In genomic region chr5:1142886-1143669, GRCh38 we compare ENCODE assay signal across 14 cellular contexts. TPM values are rescaled to one million over a fixed set of nuclear protein-coding genes. Genes with fewer than 3 reads are reported as not detected.
A peak's percentile ranks its signal among the peaks of the same experiment; 100 is the strongest.
DNase-seq lines count a peak whose midpoint lies in the region; TF ChIP-seq lines count a peak whose summit lies in the region.
"Had no signal": no experiment of that assay in that cellular context is flagged by ENCODE, and none has a peak within 500 bp of the region (broad histone marks: within the 10 kb centered on the region; RNA-seq: fewer than 3 reads in every experiment).

No MANE protein-coding gene starts in this region.

- H3K56ac ChIP-seq in mesendoderm (ENCODE audit: low read length) = peak overlapping the region; percentile 5

- no peak overlapping the region for H3K9ac ChIP-seq in mesendoderm (ENCODE audit: low read length)

- CTCF ChIA-PET in HEK293 (lab: Yijun Ruan, JAX) = interaction anchor here (1.3 kb wide), 1 partner anchor 219 kb away, joined by 4 read pairs; no protein-coding TSS in a partner anchor
- CTCF ChIA-PET in RWPE1 (lab: Yijun Ruan, JAX) = interaction anchor here (0.6 to 1.1 kb wide), 2 partner anchors 25 to 182 kb away, joined by 3 read pairs; no protein-coding TSS in a partner anchor

- no peaks in the 10 kb centered on the region for H3K27me3 ChIP-seq in mesendoderm (ENCODE audit: insufficient read depth, low read length, poor library complexity)
- no peaks in the 10 kb centered on the region for H3K27me3 ChIP-seq in testis
- H3K27me3 ChIP-seq: BE2C had no signal

- no peak overlapping the region for H3K18ac ChIP-seq in mesendoderm (ENCODE audit: low read length)

- WGBS in mesendoderm (ENCODE audit: extremely low coverage, insufficient coverage, low lambda C conversion rate) = no CpG with 5 or more reads among the region's 34 CpGs
- WGBS in testis, 2 donors = 73 to 91% methylated on average over 22 to 34 of the region's 34 CpGs

- intact Hi-C loops in testis (cut with DNase I; ENCODE audit: low total_unique reads) = no loop called here

- H3K79me1 ChIP-seq in mesendoderm (ENCODE audit: low read length) = no peaks in the 10 kb centered on the region

- no peaks in the 10 kb centered on the region for H3K36me3 Mint-ChIP-seq in progenitor cell of endocrine pancreas (ENCODE audit: insufficient read depth)
- H3K36me3 Mint-ChIP-seq: CD14-positive monocyte; CD8-positive, alpha-beta T cell had no signal

- no peak overlapping the region for H3K4ac ChIP-seq in mesendoderm (ENCODE audit: low read depth, low read length)

- no peaks in the 10 kb centered on the region for H3K79me2 ChIP-seq in mesendoderm (ENCODE audit: control insufficient read depth, insufficient read depth, low read length)

- peak overlapping the region; percentile 69 for H2AK5ac ChIP-seq in mesendoderm (ENCODE audit: low read length)

- H3K9me3 Mint-ChIP-seq in progenitor cell of endocrine pancreas (ENCODE audit: low read depth) = no peaks in the 10 kb centered on the region
- H3K9me3 Mint-ChIP-seq: CD8-positive, alpha-beta T cell had no signal

- peaks cover 17% of the 10 kb centered on the region for H3K27me3 Mint-ChIP-seq in progenitor cell of endocrine pancreas

- H3K27ac ChIP-seq in HEK293 (ENCODE audit: extremely low read depth, low read depth, low read length) = no peak overlapping the region
- H3K27ac ChIP-seq in RWPE1 = peak overlapping the region; percentile 70
- H3K27ac ChIP-seq in mesendoderm (ENCODE audit: low read depth, low read length) = no peak overlapping the region
- H3K27ac ChIP-seq in testis = peak overlapping the region; percentile 41 to 44
- H3K27ac ChIP-seq: A549 had no signal

- no peaks in the 10 kb centered on the region for H3K9me3 ChIP-seq in HEK293 (ENCODE audit: control insufficient read depth, insufficient read depth, low read depth, low read length)
- H3K9me3 ChIP-seq in testis = no peaks in the 10 kb centered on the region
- H3K9me3 ChIP-seq: A549, BE2C had no signal

- H4K8ac ChIP-seq in mesendoderm (ENCODE audit: low read depth, low read length) = no peak overlapping the region

- H3K23ac ChIP-seq in mesendoderm (ENCODE audit: low read length) = no peak overlapping the region

- H3K4me1 ChIP-seq in HEK293 (ENCODE audit: control insufficient read depth, insufficient read depth, low read length) = no peaks in the 10 kb centered on the region
- peaks cover 8% of the 10 kb centered on the region for H3K4me1 ChIP-seq in mesendoderm (ENCODE audit: control insufficient read depth, low read depth, low read length)
- H3K4me1 ChIP-seq in testis = peaks cover 30% of the 10 kb centered on the region
- H3K4me1 ChIP-seq: BE2C had no signal

- no peak for TF ChIP-seq POLR2A in testis (IDR thresholded peaks at IDR 0.05)

- no peaks in the 10 kb centered on the region for H3K36me3 ChIP-seq in HEK293 (ENCODE audit: control insufficient read depth in 2 of 2, insufficient read depth in 1 of 2, low read length in 2 of 2)
- H3K36me3 ChIP-seq in mesendoderm (ENCODE audit: control insufficient read depth, insufficient read depth, low read length) = no peaks in the 10 kb centered on the region
- no peaks in the 10 kb centered on the region for H3K36me3 ChIP-seq in testis (ENCODE audit: low read depth, missing control alignments)
- H3K36me3 ChIP-seq: BE2C had no signal

- H2BK120ac ChIP-seq in mesendoderm (ENCODE audit: low read depth, low read length) = no peak overlapping the region

- no peak overlapping the region for H2BK15ac ChIP-seq in mesendoderm (replicated peaks; ENCODE audit: low read depth)

- H3K27ac Mint-ChIP-seq in progenitor cell of endocrine pancreas = no peak overlapping the region
- H3K27ac Mint-ChIP-seq: CD14-positive monocyte; CD8-positive, alpha-beta T cell had no signal

- H4K5ac ChIP-seq in mesendoderm (ENCODE audit: low read length) = no peak overlapping the region

- no peak overlapping the region for H2BK5ac ChIP-seq in mesendoderm (ENCODE audit: low read length)

- H3K4me3 ChIP-seq in HEK293 (ENCODE audit: low read depth, low read length) (no peak overlapping the region), mesendoderm (ENCODE audit: low read length) (no peak overlapping the region), testis (no peak overlapping the region)
- H3K4me3 ChIP-seq: A549 had no signal

- no peak for TF ChIP-seq CTCF in HEK293 (tag by site-specific recombination; IDR thresholded peaks at IDR 0.05)
- TF ChIP-seq CTCF in RWPE1 (conservative IDR thresholded peaks at IDR 0.05; ENCODE audit: low read depth) = no peak
- no peak for TF ChIP-seq CTCF in testis (IDR thresholded peaks at IDR 0.05)
- TF ChIP-seq CTCF in progenitor cell of endocrine pancreas (IDR thresholded peaks at IDR 0.05; ENCODE audit: unreplicated experiment) = no peak

- no peak overlapping the region for H3K4me3 Mint-ChIP-seq in progenitor cell of endocrine pancreas (ENCODE audit: low read depth)
- H3K4me3 Mint-ChIP-seq: CD14-positive monocyte; CD8-positive, alpha-beta T cell had no signal

- peaks cover 7% of the 10 kb centered on the region for H3K4me1 Mint-ChIP-seq in progenitor cell of endocrine pancreas (ENCODE audit: low read depth)

- H3K4me2 ChIP-seq in mesendoderm (ENCODE audit: low read length) = no peak overlapping the region
- H3K4me2 ChIP-seq: A549 had no signal

- no peak for DNase-seq in RWPE1 (ENCODE audit: low spot score)
- no peak for DNase-seq in mesendoderm
- DNase-seq in testis = peak; percentile 74
- DNase-seq in progenitor cell of endocrine pancreas (ENCODE audit: low spot score, unreplicated experiment) = no peak
- no peak for DNase-seq in NOMO-1 treated with DMSO at 0.1 percent for 48 hours (lab: John Stamatoyannopoulos, UW; ENCODE audit: unreplicated experiment)
- DNase-seq: BE2C; CD8-positive, alpha-beta T cell; COR-L47; DND-41; GDM1 had no signal

- POLR2A ChIA-PET in HEK293 (lab: Yijun Ruan, JAX) = no interaction called here
- POLR2A ChIA-PET in RWPE1 (lab: Yijun Ruan, JAX; ENCODE audit: low non-redundant PET) = no interaction called here

TF ChIP-seq in HEK293, 187 proteins besides CTCF, POLR2A, EP300 and RAD21:
- TF ChIP-seq ZNF843 (tag by site-specific recombination; IDR thresholded peaks at IDR 0.05) (no peak), ZNF423 (tag by site-specific recombination; IDR thresholded peaks at IDR 0.05) (no peak), EGR2 (tag by site-specific recombination; IDR thresholded peaks at IDR 0.05; ENCODE audit: low read depth) (0 out of 2 replicates have a peak, but pooled peaks have one; percentile 8), INSM2 (tag by site-specific recombination; IDR thresholded peaks at IDR 0.05) (no peak), ZNF335 (tag by site-specific recombination; conservative IDR thresholded peaks at IDR 0.05) (no peak), ZNF76 (tag by site-specific recombination; IDR thresholded peaks at IDR 0.05; ENCODE audit: borderline replicate concordance, low read depth) (no peak), YY2 (tag by site-specific recombination; IDR thresholded peaks at IDR 0.05) (no peak)

RNA-seq across cellular contexts. Expression of gene SLC12A7, which starts 31.2 kb away (rescaled TPM):
- polyA plus RNA-seq in mesendoderm (2013, experiment 1 of 2) = 8.6 TPM
- polyA plus RNA-seq in mesendoderm (2013, experiment 2 of 2) = 8.4 TPM
- total RNA-seq in testis (100 to 1,000 TPM; 168 to 212 TPM), progenitor cell of endocrine pancreas (76.3 and 80.8 TPM in 2 replicates)
- polyA plus RNA-seq in testis (ENCODE audit: insufficient read depth, low read depth, low replicate concordance) = 73.2 TPM

RNA-seq across cellular contexts. Expression of gene SLC6A19, which starts 58.3 kb away (rescaled TPM):
- polyA plus RNA-seq in mesendoderm (2013, experiment 1 of 2) = not detected
- not detected for polyA plus RNA-seq in mesendoderm (2013, experiment 2 of 2)
- total RNA-seq in testis (under 1 TPM; 0.16 to 0.68 TPM), progenitor cell of endocrine pancreas (2.2 and 2.6 TPM in 2 replicates)
- polyA plus RNA-seq in testis (ENCODE audit: insufficient read depth, low read depth, low replicate concordance) = 0.28 TPM
- total RNA-seq: CD8-positive, alpha-beta T cell had no signal
- polyA plus RNA-seq: AG04450, CD14-positive monocyte had no signal

Comparison
In these comparisons a context has a peak if more than half of its experiments do, and no peak if none do; other contexts are left out.
1. H3K27ac ChIP-seq: peak in RWPE1 (single experiment) and testis (2 of 2); none in HEK293 (single experiment) and mesendoderm (single experiment).